In the genomic region with DNA sequence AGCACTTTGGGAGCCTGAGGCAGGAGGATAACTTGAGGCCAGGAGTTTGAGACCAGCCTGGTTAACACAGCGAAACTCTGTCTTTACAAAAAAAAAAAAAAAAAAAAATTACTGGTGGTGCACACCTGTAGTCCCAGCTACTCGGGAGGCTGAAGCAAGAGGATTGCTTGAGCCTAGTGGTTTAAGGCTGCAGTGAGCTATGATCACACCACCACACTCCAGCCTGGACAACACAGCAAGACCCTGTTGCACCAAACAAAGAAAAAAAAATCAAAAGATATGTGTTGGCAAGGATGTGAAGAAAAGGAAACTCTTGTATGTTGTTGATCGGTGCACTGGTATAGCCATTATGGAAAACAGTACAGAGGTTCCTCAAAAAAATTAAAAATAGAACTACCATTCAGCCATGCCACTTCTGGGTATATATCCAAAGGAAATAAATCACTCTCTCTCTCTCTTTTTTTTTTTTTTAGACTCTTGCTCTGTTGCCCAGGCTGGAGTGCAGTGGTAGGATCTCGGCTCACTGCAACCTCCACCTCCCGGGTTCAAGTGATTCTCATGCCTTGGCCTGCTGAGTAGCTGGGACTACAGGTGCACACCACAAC, we compare ENCODE assay signal across 8 cellular contexts. TPM values are rescaled to one million over a fixed set of nuclear protein-coding genes. Genes with fewer than 3 reads are reported as not detected.
"Had no signal": no experiment of that assay in that cellular context is flagged by ENCODE, and none has a peak within 500 bp of the region (broad histone marks: within the 10 kb centered on the region; RNA-seq: fewer than 3 reads in every experiment).

No MANE protein-coding gene starts in this region.

- H3K36me3 Mint-ChIP-seq: IgD-negative memory B cell had no signal

- H3K4me3 Mint-ChIP-seq: IgD-negative memory B cell had no signal

- ATAC-seq: K562 had no signal

- FAIRE-seq: HTR-8/SVneo, K562 had no signal

- DNase-seq: KBM-7 had no signal

- H3K27ac ChIP-seq: HL-60 had no signal

- H3K9me3 Mint-ChIP-seq: IgD-negative memory B cell had no signal

- H3K27ac Mint-ChIP-seq: IgD-negative memory B cell had no signal

- H3K4me1 Mint-ChIP-seq: IgD-negative memory B cell had no signal

- H3K4me3 ChIP-seq: K562 had no signal

RNA-seq across cellular contexts. Expression of a gene that starts 33.3 kb away (rescaled TPM):
- total RNA-seq: HT-29, HT1080, IMR-90, K562 had no signal
- polyA plus RNA-seq: IgD-negative memory B cell, IMR-90, K562 had no signal
